In genomic region chr3:189936210-189936609, GRCh38 we compare ENCODE assay signal across 31 cellular contexts.
A peak's percentile ranks its signal among the peaks of the same experiment; 100 is the strongest.
DNase-seq lines count a peak whose midpoint lies in the region; ATAC-seq, FAIRE-seq and TF ChIP-seq lines count a peak whose summit lies in the region.
"Had no signal": no experiment of that assay in that cellular context is flagged by ENCODE, and none has a peak within 500 bp of the region (broad histone marks: within the 10 kb centered on the region; RNA-seq: fewer than 3 reads in every experiment).

No MANE protein-coding gene starts in this region.

- H2BK20ac ChIP-seq in H9 (ENCODE audit: low read depth, low read length, poor library complexity, severe bottlenecking): no peak overlapping the region

- no peak overlapping the region for H2BK12ac ChIP-seq in H9 (ENCODE audit: insufficient read length, low read depth, low read length)

- H3K36me3 Mint-ChIP-seq in neural crest cell (ENCODE audit: low read depth): no peaks in the 10 kb centered on the region
- H3K36me3 Mint-ChIP-seq in effector memory CD8-positive, alpha-beta T cell (ENCODE audit: insufficient read depth): no peaks in the 10 kb centered on the region
- H3K36me3 Mint-ChIP-seq in H9 (ENCODE audit: insufficient read depth in 1 of 3, low read depth in 3 of 3): peaks cover 0 to 5% (median 0%) of the 10 kb centered on the region in 3 experiments; a peak in 1 of 7 replicates
- H3K36me3 Mint-ChIP-seq: brain; CD4-positive, CD25-positive, alpha-beta regulatory T cell; neural progenitor cell had no signal

- WGBS in GM23248 (ENCODE audit: low coverage in 1 of 2, low lambda C conversion rate in 2 of 2, missing lambda C conversion rate in 2 of 2), 2 experiments: 79 to 82% methylated on average over 4 of the region's 4 CpGs
- no CpG with 5 or more reads among the region's 4 CpGs for WGBS in H9 (ENCODE audit: extremely low coverage, insufficient read length, low lambda C conversion rate)

- no peak overlapping the region for H3K18ac ChIP-seq in H9 (ENCODE audit: insufficient read length, low read depth, low read length)

- BruUV-seq in PC-9 (replicated peaks; lab: Mats Ljungman, UMichigan): no TSS peak

- no peak overlapping the region for H4K5ac ChIP-seq in H9 (ENCODE audit: insufficient read length, low read depth, low read length)

- DNase-seq in GM23248: peak; percentile 22
- peak in 1 of 2 experiments; percentile 94 for DNase-seq in PC-9
- DNase-seq in bronchial epithelial cell (ENCODE audit: low read depth): peak; percentile 97
- no peak for DNase-seq in neural crest cell (ENCODE audit: low read depth, low spot score)
- DNase-seq in effector memory CD8-positive, alpha-beta T cell: no peak
- DNase-seq in GM19240 (ENCODE audit: insufficient read length, low spot score): no peak
- no peak for DNase-seq in H9
- DNase-seq: activated CD4-positive, alpha-beta memory T cell treated with anti-CD3 and anti-CD28 coated beads, Interleukin-2, amount 10 ng/mL, durations not matched to agents 7 days and 5 days; activated CD4-positive, alpha-beta T cell treated with anti-CD3 and anti-CD28 coated beads for 1 hour; activated CD8-positive, alpha-beta memory T cell treated with anti-CD3 and anti-CD28 coated beads, Interleukin-2, amount 50 U/mL, for 4 hours; activated naive CD4-positive, alpha-beta T cell treated with Interleukin-2 at 50 U/mL for 16 hours; AML-193; CD4-positive, CD25-positive, alpha-beta regulatory T cell; glutamatergic neuron; mesenchymal stem cell; MV-4-11; NCI-H1694; NCI-H510A treated with DMSO at 0.1 percent for 48 hours; NK-92 treated with Interleukin-12 subunit alpha and Interleukin-12 subunit beta, amount 100 ng/mL, for 24 hours; posterior cingulate gyrus; right cardiac atrium; SHP77 treated with DMSO at 0.1 percent for 48 hours; spleen; stimulated activated naive CD8-positive, alpha-beta T cell treated with anti-CD3 and anti-CD28 coated beads, Interleukin-15, amount 100 ng/mL, for 72 hours had no signal

- H3K27ac ChIP-seq in GM23248 (no peak overlapping the region), PC-9 (peak overlapping the region; percentile 98), H9 (ENCODE audit: insufficient read length, low read depth, low read length) (no peak overlapping the region)
- H3K27ac ChIP-seq: neural progenitor cell, spleen had no signal

- intact Hi-C loops in PC-9 (cut with micrococcal nuclease; ENCODE audit: unreplicated experiment): loop anchor here (2.0 to 5.0 kb wide), 6 partner anchors 225 to 774 kb away; no protein-coding TSS in a partner anchor

- no peak overlapping the region for H2BK5ac ChIP-seq in H9 (ENCODE audit: insufficient read length, low read length)

- no peak overlapping the region for H3K14ac ChIP-seq in H9 (ENCODE audit: insufficient read depth, low read length)

- H2BK120ac ChIP-seq in H9 (ENCODE audit: low read depth, low read length, poor library complexity, severe bottlenecking): no peak overlapping the region

- no peaks in the 10 kb centered on the region for H3K79me1 ChIP-seq in H9 (ENCODE audit: insufficient read depth, low read depth, low read length, poor library complexity, severe bottlenecking)

- no peak overlapping the region for H2BK15ac ChIP-seq in H9 (ENCODE audit: low read depth, low read length)

- H3K4me3 ChIP-seq in GM23248 (no peak overlapping the region), PC-9 (peak overlapping the region; percentile 10; the same call in 1 of the 2 replicates), bronchial epithelial cell (ENCODE audit: low read depth, low read length) (no peak overlapping the region)
- H3K4me3 ChIP-seq: neural progenitor cell, spleen had no signal

- H3K36me3 ChIP-seq in GM23248 (ENCODE audit: low read depth) (no peaks in the 10 kb centered on the region), PC-9 (ENCODE audit: low read depth) (peaks cover 11% of the 10 kb centered on the region; the same call in 1 of the 2 replicates), bronchial epithelial cell (ENCODE audit: control insufficient read depth, insufficient read depth, low read length) (no peaks in the 10 kb centered on the region)
- H3K36me3 ChIP-seq: neural progenitor cell, spleen had no signal

- H2AFZ ChIP-seq in GM23248 (no peak overlapping the region), PC-9 (peak overlapping the region; percentile 27; the same call in 1 of the 2 replicates), H9 (ENCODE audit: low read length) (no peak overlapping the region)
- H2AFZ ChIP-seq: neural progenitor cell had no signal

- H3K79me2 ChIP-seq in GM23248 (ENCODE audit: insufficient read depth) (no peaks in the 10 kb centered on the region), PC-9 (ENCODE audit: low read depth) (no peaks in the 10 kb centered on the region), H9 (ENCODE audit: insufficient read depth, low read length) (no peaks in the 10 kb centered on the region)

- no peak overlapping the region for H3K23ac ChIP-seq in H9 (ENCODE audit: insufficient read length, low read depth, low read length)

- H4K91ac ChIP-seq in H9 (ENCODE audit: insufficient read length, low read depth, low read length): no peak overlapping the region

- no peak overlapping the region for H3K4ac ChIP-seq in H9 (ENCODE audit: low read depth, low read length)

- no peak overlapping the region for H3T11ph ChIP-seq in H9 (ENCODE audit: low read length)

- peaks cover 3% of the 10 kb centered on the region for H3K9me3 Mint-ChIP-seq in neural crest cell
- no peaks in the 10 kb centered on the region for H3K9me3 Mint-ChIP-seq in effector memory CD8-positive, alpha-beta T cell
- no peaks in the 10 kb centered on the region for H3K9me3 Mint-ChIP-seq in H9
- H3K9me3 Mint-ChIP-seq: activated CD4-positive, alpha-beta memory T cell treated with anti-CD3 and anti-CD28 coated beads, Interleukin-2, amount 10 ng/mL, durations not matched to agents 7 days and 5 days; stimulated activated naive CD8-positive, alpha-beta T cell treated with anti-CD3 and anti-CD28 coated beads, Interleukin-15, amount 100 ng/mL, for 72 hours had no signal

- CTCF ChIA-PET in PC-9 (lab: Charles Lee): interaction anchor here (0.7 to 1.6 kb wide), 2 partner anchors 12 to 664 kb away, joined by 4 to 8 read pairs; no protein-coding TSS in a partner anchor

- H3K56ac ChIP-seq in H9 (ENCODE audit: insufficient read length, low read depth, low read length): no peak overlapping the region

- in situ Hi-C loops in GM23248 (cut with MboI): no loop called here

- no peak for ATAC-seq in effector memory CD8-positive, alpha-beta T cell (replicated peaks)
- no peak for ATAC-seq in HG02798 (IDR thresholded peaks at IDR 0.05; ENCODE audit: poor library complexity, unreplicated experiment)
- ATAC-seq: HepG2; right cardiac atrium; stimulated activated naive CD8-positive, alpha-beta T cell treated with anti-CD3 and anti-CD28 coated beads, Interleukin-15, amount 100 ng/mL, for 72 hours had no signal

- H3K27me3 Mint-ChIP-seq in neural crest cell (ENCODE audit: low read depth) (no peaks in the 10 kb centered on the region), H9 (ENCODE audit: low read depth) (no peaks in the 10 kb centered on the region)
- H3K27me3 Mint-ChIP-seq in effector memory CD8-positive, alpha-beta T cell: peaks cover 0 to 9% of the 10 kb centered on the region in 2 donors
- H3K27me3 Mint-ChIP-seq: activated CD4-positive, alpha-beta memory T cell treated with anti-CD3 and anti-CD28 coated beads, Interleukin-2, amount 10 ng/mL, durations not matched to agents 7 days and 5 days had no signal

- H3K27me3 ChIP-seq in GM23248 (replicated peaks; ENCODE audit: insufficient read depth): no peaks in the 10 kb centered on the region
- H3K27me3 ChIP-seq in PC-9 (ENCODE audit: insufficient read depth, low read depth): no peaks in the 10 kb centered on the region
- H3K27me3 ChIP-seq in bronchial epithelial cell (ENCODE audit: control insufficient read depth, insufficient read depth, low read length): no peaks in the 10 kb centered on the region
- H3K27me3 ChIP-seq in H9 (ENCODE audit: insufficient read depth, low read length): no peaks in the 10 kb centered on the region
- H3K27me3 ChIP-seq: neural progenitor cell, spleen had no signal

- H3F3A ChIP-seq in GM23248 (ENCODE audit: insufficient read depth) (peaks cover 19% of the 10 kb centered on the region), PC-9 (ENCODE audit: insufficient read depth, low read depth) (peaks cover 46% of the 10 kb centered on the region)

- H3K4me3 Mint-ChIP-seq in neural crest cell (no peak overlapping the region), H9 (no peak overlapping the region)
- H3K4me3 Mint-ChIP-seq in effector memory CD8-positive, alpha-beta T cell: no peak overlapping the region
- H3K4me3 Mint-ChIP-seq: activated CD4-positive, alpha-beta memory T cell treated with anti-CD3 and anti-CD28 coated beads, Interleukin-2, amount 10 ng/mL, durations not matched to agents 7 days and 5 days; brain; CD4-positive, CD25-positive, alpha-beta regulatory T cell; neural progenitor cell; stimulated activated naive CD8-positive, alpha-beta T cell treated with anti-CD3 and anti-CD28 coated beads, Interleukin-15, amount 100 ng/mL, for 72 hours; T-helper 2 cell treated with Interferon-gamma antibody and Interleukin-4, amounts not matched to agents 5 μg/mL and 100 μg/mL, for 36 hours had no signal

- no peak overlapping the region for H3K4me2 ChIP-seq in GM23248 (ENCODE audit: unreplicated experiment)
- peak overlapping the region; percentile 59 for H3K4me2 ChIP-seq in PC-9
- no peak overlapping the region for H3K4me2 ChIP-seq in H9 (ENCODE audit: insufficient read depth, insufficient read length, low read length)
- H3K4me2 ChIP-seq: neural progenitor cell had no signal

- no peaks in the 10 kb centered on the region for H4K20me1 ChIP-seq in GM23248 (ENCODE audit: insufficient read depth)
- no peaks in the 10 kb centered on the region for H4K20me1 ChIP-seq in PC-9 (ENCODE audit: insufficient read depth)
- no peaks in the 10 kb centered on the region for H4K20me1 ChIP-seq in H9 (ENCODE audit: control insufficient read depth, insufficient read depth, insufficient read length)

- no peak overlapping the region for H4K8ac ChIP-seq in H9 (replicated peaks; ENCODE audit: insufficient read length, low read depth, low read length)

- no peaks in the 10 kb centered on the region for H3K23me2 ChIP-seq in H9 (ENCODE audit: insufficient read length, low read depth, low read length, poor library complexity, severe bottlenecking)

- H3K4me1 ChIP-seq in GM23248 (ENCODE audit: insufficient read depth) (peaks cover 22% of the 10 kb centered on the region), PC-9 (replicated peaks; ENCODE audit: insufficient read depth) (peaks cover 41% of the 10 kb centered on the region), H9 (ENCODE audit: insufficient read depth, low read length) (no peaks in the 10 kb centered on the region)
- H3K4me1 ChIP-seq: neural progenitor cell, spleen had no signal

- H3K9me2 ChIP-seq in GM23248 (ENCODE audit: insufficient read depth): no peaks in the 10 kb centered on the region
- no peaks in the 10 kb centered on the region for H3K9me2 ChIP-seq in PC-9 (ENCODE audit: insufficient read depth)

- POLR2A ChIA-PET in PC-9 (lab: Charles Lee; ENCODE audit: unreplicated experiment): interaction anchor here (0.5 to 0.6 kb wide), 3 partner anchors 8 to 631 kb away, joined by 4 to 5 read pairs (median 4); no protein-coding TSS in a partner anchor

- H3K9me3 ChIP-seq in GM23248 (ENCODE audit: low read depth) (no peaks in the 10 kb centered on the region), PC-9 (ENCODE audit: insufficient read depth, low read depth) (peaks cover 47% of the 10 kb centered on the region), H9 (ENCODE audit: control insufficient read depth, low read depth, low read length) (no peaks in the 10 kb centered on the region)

- H3K4me1 Mint-ChIP-seq in neural crest cell (no peaks in the 10 kb centered on the region), H9 (no peaks in the 10 kb centered on the region)
- no peaks in the 10 kb centered on the region for H3K4me1 Mint-ChIP-seq in effector memory CD8-positive, alpha-beta T cell (ENCODE audit: low read depth in 2 of 2)
- H3K4me1 Mint-ChIP-seq: activated CD4-positive, alpha-beta memory T cell treated with anti-CD3 and anti-CD28 coated beads, Interleukin-2, amount 10 ng/mL, durations not matched to agents 7 days and 5 days; brain; CD4-positive, CD25-positive, alpha-beta regulatory T cell; neural progenitor cell; stimulated activated naive CD8-positive, alpha-beta T cell treated with anti-CD3 and anti-CD28 coated beads, Interleukin-15, amount 100 ng/mL, for 72 hours had no signal

- H3K9ac ChIP-seq in GM23248 (no peak overlapping the region), H9 (ENCODE audit: extremely low read depth, insufficient read length, low read length) (no peak overlapping the region)
- H3K9ac ChIP-seq: neural progenitor cell had no signal

- no peak overlapping the region for H2AK5ac ChIP-seq in H9 (ENCODE audit: insufficient read length, low read length)

- H3K27ac Mint-ChIP-seq in neural crest cell (ENCODE audit: unreplicated experiment) (peak overlapping the region; percentile 51), H9 (no peak overlapping the region; a peak in 1 of 7 replicates)
- no peak overlapping the region for H3K27ac Mint-ChIP-seq in effector memory CD8-positive, alpha-beta T cell
- H3K27ac Mint-ChIP-seq: activated CD4-positive, alpha-beta memory T cell treated with anti-CD3 and anti-CD28 coated beads, Interleukin-2, amount 10 ng/mL, durations not matched to agents 7 days and 5 days; brain; CD4-positive, CD25-positive, alpha-beta regulatory T cell; neural progenitor cell; stimulated activated naive CD8-positive, alpha-beta T cell treated with anti-CD3 and anti-CD28 coated beads, Interleukin-15, amount 100 ng/mL, for 72 hours; T-helper 2 cell treated with Interferon-gamma antibody and Interleukin-4, amounts not matched to agents 5 μg/mL and 100 μg/mL, for 36 hours had no signal

- no peak for FAIRE-seq in bronchial epithelial cell (lab: Jason Lieb, UNC)
- FAIRE-seq: A204.1, endothelial cell of umbilical vein, HepG2 had no signal

- no peak for TF ChIP-seq CTCF in PC-9 (conservative IDR thresholded peaks at IDR 0.05)
- no peak for TF ChIP-seq CTCF in bronchial epithelial cell (IDR thresholded peaks at IDR 0.05; ENCODE audit: insufficient read depth, low read length, severe bottlenecking)
- TF ChIP-seq CTCF in neural crest cell (conservative IDR thresholded peaks at IDR 0.05): no peak
- no peak for TF ChIP-seq CTCF in H9 (conservative IDR thresholded peaks at IDR 0.05)

Comparison
In these comparisons a context has a peak if more than half of its experiments do, and no peak if none do; other contexts are left out.
1. DNase-seq: peak in GM23248 (single experiment) and bronchial epithelial cell (single experiment); none in neural crest cell (single experiment), effector memory CD8-positive, alpha-beta T cell (0 of 3), GM19240 (single experiment) and H9 (single experiment).